10 cellular contexts compared by ENCODE assay signal in genomic region chr22:43126506-43127165, GRCh38. TPM values are rescaled to one million over a fixed set of nuclear protein-coding genes. Genes with fewer than 3 reads are reported as not detected.
DNase-seq lines count a peak whose midpoint lies in the region; ATAC-seq and TF ChIP-seq lines count a peak whose summit lies in the region.
"Had no signal": no experiment of that assay in that cellular context is flagged by ENCODE, and none has a peak within 500 bp of the region (broad histone marks: within the 10 kb centered on the region; RNA-seq: fewer than 3 reads in every experiment).

No MANE protein-coding gene starts in this region.

- DNase-seq in Daoy (ENCODE audit: low read depth) (peak; percentile 92), NB4 (ENCODE audit: low read depth) (peak; percentile 56), dedifferentiated amniotic fluid mesenchymal stem cell (ENCODE audit: extremely low spot score) (peak; percentile 33), mucosa of gallbladder (ENCODE audit: low spot score) (peak; percentile 57), NCI-H2081 treated with DMSO at 0.1 percent for 48 hours (lab: John Stamatoyannopoulos, UW) (no peak), nucleus accumbens (lab: John Stamatoyannopoulos, UW) (no peak)
- no peak for DNase-seq in activated naive CD4-positive, alpha-beta T cell treated with anti-CD3 and anti-CD28 coated beads, Interleukin-2, amount 10 ng/mL, durations not matched to agents 7 days and 5 days
- DNase-seq: testis had no signal

- H3K27ac Mint-ChIP-seq in activated naive CD4-positive, alpha-beta T cell treated with anti-CD3 and anti-CD28 coated beads, Interleukin-2, amount 10 ng/mL, durations not matched to agents 7 days and 5 days = no peak overlapping the region

- H3K9me3 Mint-ChIP-seq in activated naive CD4-positive, alpha-beta T cell treated with anti-CD3 and anti-CD28 coated beads, Interleukin-2, amount 10 ng/mL, durations not matched to agents 7 days and 5 days = no peaks in the 10 kb centered on the region

- no peaks in the 10 kb centered on the region for H3K27me3 Mint-ChIP-seq in activated naive CD4-positive, alpha-beta T cell treated with anti-CD3 and anti-CD28 coated beads, Interleukin-2, amount 10 ng/mL, durations not matched to agents 7 days and 5 days

- no peak for TF ChIP-seq POLR2A in NB4 (IDR thresholded peaks at IDR 0.05; ENCODE audit: extremely low read depth, insufficient read length)

- no peaks in the 10 kb centered on the region for H3K36me3 Mint-ChIP-seq in activated naive CD4-positive, alpha-beta T cell treated with anti-CD3 and anti-CD28 coated beads, Interleukin-2, amount 10 ng/mL, durations not matched to agents 7 days and 5 days

- no peak for ATAC-seq in GM21576 (IDR thresholded peaks at IDR 0.05; ENCODE audit: unreplicated experiment)

- CTCF ChIA-PET in activated naive CD4-positive, alpha-beta T cell treated with anti-CD3 and anti-CD28 coated beads, Interleukin-2, amount 10 ng/mL, durations not matched to agents 7 days and 5 days (lab: Charles Lee) = no interaction called here

- no peak overlapping the region for H3K4me3 Mint-ChIP-seq in activated naive CD4-positive, alpha-beta T cell treated with anti-CD3 and anti-CD28 coated beads, Interleukin-2, amount 10 ng/mL, durations not matched to agents 7 days and 5 days

- TF ChIP-seq CTCF in NB4 (IDR thresholded peaks at IDR 0.05; ENCODE audit: low read depth, low read length) = no peak

- no peak overlapping the region for H3K4me3 ChIP-seq in NB4 (ENCODE audit: low read depth, low read length)
- H3K4me3 ChIP-seq: HAP-1, testis had no signal

- H3K4me1 Mint-ChIP-seq in activated naive CD4-positive, alpha-beta T cell treated with anti-CD3 and anti-CD28 coated beads, Interleukin-2, amount 10 ng/mL, durations not matched to agents 7 days and 5 days = peaks cover 10% of the 10 kb centered on the region

RNA-seq across cellular contexts. Expression of gene BIK, which starts 16.1 kb away (rescaled TPM):
- total RNA-seq in Daoy (2014; rRNA removed; shearing (Covaris generic)) = 11.5 and 14.4 TPM in 2 replicates
- total RNA-seq in mucosa of gallbladder = 19.0 TPM

RNA-seq across cellular contexts. Expression of gene MCAT, which starts 16.6 kb away (rescaled TPM):
- total RNA-seq in Daoy (2014; rRNA removed; shearing (Covaris generic)) = 20.2 and 30.6 TPM in 2 replicates
- total RNA-seq in mucosa of gallbladder = 29.3 TPM

RNA-seq across cellular contexts. Expression of gene TSPO, which starts 24.7 kb away (rescaled TPM):
- total RNA-seq in Daoy (2014; rRNA removed; shearing (Covaris generic)) = 178 and 230 TPM in 2 replicates
- total RNA-seq in mucosa of gallbladder = 322 TPM

RNA-seq across cellular contexts. Expression of gene TTLL1, which starts 37.4 kb away (rescaled TPM):
- 9.6 and 15.1 TPM in 2 replicates for total RNA-seq in Daoy (2014; rRNA removed; shearing (Covaris generic))
- total RNA-seq in mucosa of gallbladder = 5.9 TPM

Comparison
In these comparisons a context has a peak if more than half of its experiments do, and no peak if none do; other contexts are left out.
1. DNase-seq: peak in Daoy (single experiment), NB4 (single experiment), dedifferentiated amniotic fluid mesenchymal stem cell (single experiment) and mucosa of gallbladder (single experiment); none in activated naive CD4-positive, alpha-beta T cell treated with anti-CD3 and anti-CD28 coated beads, Interleukin-2, amount 10 ng/mL, durations not matched to agents 7 days and 5 days (single experiment), NCI-H2081 treated with DMSO at 0.1 percent for 48 hours (single experiment) and nucleus accumbens (0 of 56).